Comparison of ENCODE assay signal across 15 cellular contexts in the genomic region with DNA sequence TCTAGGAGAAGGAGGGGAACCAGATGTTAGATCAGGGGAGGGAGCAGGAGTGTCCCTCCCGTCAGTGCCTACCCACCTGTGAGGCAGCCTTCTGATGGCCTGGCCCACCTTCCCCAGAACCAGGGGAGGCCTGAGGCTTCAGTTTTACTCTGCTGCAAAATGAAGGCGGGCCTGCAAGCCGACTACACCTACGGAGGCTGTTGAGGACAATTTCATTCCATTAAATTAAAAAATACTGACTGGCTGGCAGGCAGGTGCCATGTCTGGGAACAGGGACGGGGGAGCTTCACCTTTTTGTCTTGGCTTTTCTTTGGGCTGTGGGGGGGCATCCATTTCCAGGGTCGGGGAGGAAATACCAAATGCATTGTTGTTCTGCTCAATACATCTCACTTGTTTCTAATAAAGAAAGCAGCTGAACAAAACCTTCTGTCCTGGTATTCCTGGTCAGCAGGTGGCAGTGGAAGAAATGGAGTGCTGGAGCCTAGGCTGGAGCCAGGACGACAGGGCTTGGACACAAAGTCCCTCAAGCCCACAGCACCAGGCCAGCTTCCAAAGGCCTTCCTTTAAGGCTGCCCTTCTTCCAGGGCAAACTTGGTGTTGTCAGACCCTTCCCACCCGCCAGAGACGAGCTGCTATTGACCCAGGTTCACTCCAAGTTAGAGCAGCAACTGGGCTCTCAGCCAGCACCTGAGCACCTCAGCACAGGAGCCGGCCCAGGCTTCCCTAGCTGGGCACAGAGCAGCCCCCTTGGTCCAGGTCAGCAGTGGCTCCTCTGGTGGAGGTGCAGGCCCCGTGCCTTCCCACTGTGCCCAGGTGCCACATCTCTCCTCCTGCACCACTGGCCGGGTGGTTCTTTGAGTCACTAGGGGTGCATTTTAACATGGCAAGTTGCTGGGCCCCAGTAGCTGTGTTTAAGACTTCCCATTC. TPM values are rescaled to one million over a fixed set of nuclear protein-coding genes. Genes with fewer than 3 reads are reported as not detected.
DNase-seq lines count a peak whose midpoint lies in the region; ATAC-seq and TF ChIP-seq lines count a peak whose summit lies in the region.
"Had no signal": no experiment of that assay in that cellular context is flagged by ENCODE, and none has a peak within 500 bp of the region (broad histone marks: within the 10 kb centered on the region; RNA-seq: fewer than 3 reads in every experiment).

No MANE protein-coding gene starts in this region.

- intact Hi-C loops in breast epithelium (cut with DNase I; ENCODE audit: low total_unique reads) (loop anchor here (10.0 kb wide), 2 partner anchors 84 to 194 kb away; a partner anchor contains a TSS), left colon (cut with DNase I, micrococcal nuclease) (loop anchor here in 1 of 2 donors (10.0 kb wide), 2 partner anchors 84 to 194 kb away; a partner anchor contains a TSS), thyroid gland (cut with DNase I) (no loop called here)

- H3K4me1 ChIP-seq in breast epithelium (peaks cover 0 to 9% of the 10 kb centered on the region in 2 donors), thyroid gland (peaks cover 26 to 30% of the 10 kb centered on the region in 2 donors), SJCRH30 (no peaks in the 10 kb centered on the region)
- H3K4me1 ChIP-seq: prostate gland, SJSA1 had no signal

- H3K36me3 ChIP-seq in breast epithelium (peaks cover 12% of the 10 kb centered on the region), thyroid gland (peaks cover 40 to 44% of the 10 kb centered on the region in 2 donors), SJCRH30 (peaks cover 31% of the 10 kb centered on the region)

- peaks cover 56% of the 10 kb centered on the region for H3K36me3 Mint-ChIP-seq in activated T-cell treated with anti-CD3 and anti-CD28 coated beads, Interleukin-2, amount 50 U/mL, for 24 hours (ENCODE audit: low read depth)

- H3K9me3 ChIP-seq in breast epithelium (no peaks in the 10 kb centered on the region), thyroid gland (no peaks in the 10 kb centered on the region), SJCRH30 (replicated peaks) (no peaks in the 10 kb centered on the region)
- H3K9me3 ChIP-seq: prostate gland, SJSA1 had no signal

- no peaks in the 10 kb centered on the region for H3K4me1 Mint-ChIP-seq in activated T-cell treated with anti-CD3 and anti-CD28 coated beads, Interleukin-2, amount 50 U/mL, for 24 hours (ENCODE audit: low read depth)

- no peak for DNase-seq in activated T-cell treated with anti-CD3 and anti-CD28 coated beads, Interleukin-2, amount 50 U/mL, for 24 hours
- DNase-seq in activated T-cell treated with anti-CD3 and anti-CD28 coated beads for 4 hours (no peak), breast epithelium (ENCODE audit: low spot score in 2 of 2) (no peak), left colon (no peak), thyroid gland (peak; percentile 73 to 75), NCI-H774 (lab: John Stamatoyannopoulos, UW) (no peak), SJCRH30 (no peak)
- DNase-seq: activated CD4-positive, CD25-positive, alpha-beta regulatory T cell; activated T-cell treated with anti-CD3 and anti-CD28 coated beads, Interleukin-2, amount 50 U/mL, for 1 hour; NCI-H526; stimulated activated CD4-positive, alpha-beta T cell treated with anti-CD3 and anti-CD28 coated beads, Interleukin-4, amount 100 ng/mL, for 4 hours had no signal

- H3K27me3 ChIP-seq in breast epithelium: no peaks in the 10 kb centered on the region
- no peaks in the 10 kb centered on the region for H3K27me3 ChIP-seq in thyroid gland
- no peaks in the 10 kb centered on the region for H3K27me3 ChIP-seq in SJCRH30
- H3K27me3 ChIP-seq: SJSA1 had no signal

- no peak for TF ChIP-seq CTCF in breast epithelium (IDR thresholded peaks at IDR 0.05)
- TF ChIP-seq CTCF in thyroid gland (IDR thresholded peaks at IDR 0.05): peak in 1 of 6 experiments; percentile 6

- no peaks in the 10 kb centered on the region for H3K27me3 Mint-ChIP-seq in activated T-cell treated with anti-CD3 and anti-CD28 coated beads, Interleukin-2, amount 50 U/mL, for 24 hours

- no peak for TF ChIP-seq POLR2A in breast epithelium (IDR thresholded peaks at IDR 0.05)
- no peak for TF ChIP-seq POLR2A in thyroid gland (IDR thresholded peaks at IDR 0.05)

- peak overlapping the region; percentile 7 for H3K27ac Mint-ChIP-seq in activated T-cell treated with anti-CD3 and anti-CD28 coated beads, Interleukin-2, amount 50 U/mL, for 24 hours

- H3K9me3 Mint-ChIP-seq in activated T-cell treated with anti-CD3 and anti-CD28 coated beads, Interleukin-2, amount 50 U/mL, for 24 hours: no peaks in the 10 kb centered on the region

- ATAC-seq in left colon: peak; percentile 51
- no peak for ATAC-seq in GM19397 (IDR thresholded peaks at IDR 0.05; ENCODE audit: unreplicated experiment)

- 62 to 74% methylated on average over 9 to 12 of the region's 12 CpGs for WGBS in thyroid gland, 2 donors

- H3K27ac ChIP-seq in breast epithelium: peak overlapping the region; percentile 3 to 22
- peak overlapping the region in 2 of 3 donors; percentile 3 to 58 for H3K27ac ChIP-seq in thyroid gland
- no peak overlapping the region for H3K27ac ChIP-seq in SJCRH30
- H3K27ac ChIP-seq: HL-60, prostate gland, SJSA1 had no signal

- no peak overlapping the region for H3K4me3 Mint-ChIP-seq in activated T-cell treated with anti-CD3 and anti-CD28 coated beads, Interleukin-2, amount 50 U/mL, for 24 hours

- no peak overlapping the region for H3K4me3 ChIP-seq in breast epithelium
- H3K4me3 ChIP-seq in thyroid gland (replicated peaks in 1 of 3): no peak overlapping the region
- no peak overlapping the region for H3K4me3 ChIP-seq in SJCRH30
- H3K4me3 ChIP-seq: prostate gland, SJSA1 had no signal

RNA-seq across cellular contexts. Expression of a gene that starts 23.5 kb away (rescaled TPM):
- total RNA-seq in breast epithelium: 10 to 100 TPM; 30.8 to 62.2 (median 41.1) TPM
- 100 to 1,000 TPM; 335 to 566 TPM for total RNA-seq in left colon
- total RNA-seq in thyroid gland: 10 to 100 TPM in 3 of 4 donors, 1 to 10 TPM in 1; 8.6 to 24.8 (median 16.9) TPM
- 5.8 and 8.2 TPM in 2 replicates for total RNA-seq in SJCRH30 (2014; rRNA removed; shearing (Covaris generic))

RNA-seq across cellular contexts. Expression of a gene that starts 26.6 kb away (rescaled TPM):
- total RNA-seq in breast epithelium: 10 to 100 TPM; 13.8 to 28.8 (median 15.7) TPM
- total RNA-seq in left colon: 10 to 100 TPM; 22.3 to 22.6 TPM
- total RNA-seq in thyroid gland: 10 to 100 TPM; 16.7 to 20.4 (median 17.7) TPM
- total RNA-seq in SJCRH30 (2014; rRNA removed; shearing (Covaris generic)): 0.33 and 0.61 TPM in 2 replicates

RNA-seq across cellular contexts. Expression of a gene that starts 39.4 kb away (rescaled TPM):
- total RNA-seq in breast epithelium: 10 to 100 TPM; 21.3 to 35.6 (median 33.4) TPM
- 10 to 100 TPM; 36.1 to 46.7 TPM for total RNA-seq in left colon
- total RNA-seq in thyroid gland: 10 to 100 TPM; 15.6 to 33.5 (median 18.4) TPM
- 9.7 and 10.5 TPM in 2 replicates for total RNA-seq in SJCRH30 (2014; rRNA removed; shearing (Covaris generic))

RNA-seq across cellular contexts. Expression of a gene that starts 47.7 kb away (rescaled TPM):
- 100 to 1,000 TPM in 1 of 3 donors, 10 to 100 TPM in 2; 81.9 to 130 (median 84.0) TPM for total RNA-seq in breast epithelium
- total RNA-seq in left colon: 10 to 100 TPM; 48.2 to 69.5 TPM
- 10 to 100 TPM; 71.7 to 98.9 (median 85.2) TPM for total RNA-seq in thyroid gland
- total RNA-seq in SJCRH30 (2014; rRNA removed; shearing (Covaris generic)): 69.9 and 72.0 TPM in 2 replicates

RNA-seq across cellular contexts. Expression of a gene that starts 52.8 kb away (rescaled TPM):
- total RNA-seq in breast epithelium (10 to 100 TPM in 2 of 3 donors, 1 to 10 TPM in 1; 6.6 to 13.3 (median 13.2) TPM), left colon (1 to 10 TPM; 4.7 to 5.2 TPM), thyroid gland (10 to 100 TPM in 2 of 4 donors, 1 to 10 TPM in 2; 3.9 to 16.3 (median 10.0) TPM)
- 6.2 and 6.3 TPM in 2 replicates for total RNA-seq in SJCRH30 (2014; rRNA removed; shearing (Covaris generic))

Comparison
In these comparisons a context has a peak if more than half of its experiments do, and no peak if none do; other contexts are left out.
1. DNase-seq: peak in thyroid gland (2 of 2); none in activated T-cell treated with anti-CD3 and anti-CD28 coated beads, Interleukin-2, amount 50 U/mL, for 24 hours (single experiment), activated T-cell treated with anti-CD3 and anti-CD28 coated beads for 4 hours (single experiment), breast epithelium (0 of 2), left colon (0 of 2), NCI-H774 (single experiment) and SJCRH30 (0 of 2).
2. RNA of a gene that starts 23.5 kb away (total RNA-seq): 335 to 566 TPM in left colon; 30.8 to 62.2 TPM in breast epithelium, 8.6 to 24.8 TPM in thyroid gland and 5.8 to 8.2 TPM in SJCRH30; every median in the first group is over 4 times any median in the second.